Comparison of ENCODE assay signal across 17 cellular contexts in genomic region chr11:60717956-60718355, GRCh38. TPM values are rescaled to one million over a fixed set of nuclear protein-coding genes. Genes with fewer than 3 reads are reported as not detected.
DNase-seq lines count a peak whose midpoint lies in the region; ATAC-seq, FAIRE-seq and TF ChIP-seq lines count a peak whose summit lies in the region.
"Had no signal": no experiment of that assay in that cellular context is flagged by ENCODE, and none has a peak within 500 bp of the region (broad histone marks: within the 10 kb centered on the region; RNA-seq: fewer than 3 reads in every experiment).

No MANE protein-coding gene starts in this region.

- peak; percentile 18 for DNase-seq in GM12864 (ENCODE audit: low read depth)
- peak; percentile 16 for DNase-seq in HT1080 (ENCODE audit: low read depth)
- DNase-seq in colonic mucosa, result no peak
- no peak for DNase-seq in small intestine
- no peak for DNase-seq in cortex of kidney (lab: John Stamatoyannopoulos, UW)
- no peak for DNase-seq in RKO (ENCODE audit: low spot score)
- no peak for DNase-seq in Right ventricle myocardium superior
- DNase-seq: NCI-H1417, NCI-H1930, NCI-H510A, SIG-M5 had no signal

- TF ChIP-seq CTCF in GM12864 (IDR thresholded peaks at IDR 0.05; ENCODE audit: low read depth, low read length, missing control alignments) (no peak), colonic mucosa (IDR thresholded peaks at IDR 0.05) (no peak)

- H3K27me3 ChIP-seq in colonic mucosa, result peaks cover 5% of the 10 kb centered on the region
- peaks cover 0 to 3% of the 10 kb centered on the region in 2 donors for H3K27me3 ChIP-seq in small intestine (ENCODE audit: control insufficient read depth in 2 of 2, insufficient read depth in 2 of 2, low read length in 2 of 2)

- WGBS in small intestine, 3 donors, result 90 to 93% (median 92%) methylated on average over 5 of the region's 5 CpGs

- no peak overlapping the region for H3K9ac ChIP-seq in colonic mucosa (ENCODE audit: low read depth in 2 of 2, low read length in 2 of 2)

- intact Hi-C loops in colonic mucosa (cut with DNase I), result no loop called here
- intact Hi-C loops in Right ventricle myocardium superior (cut with DNase I), result no loop called here

- H3K9me3 ChIP-seq in colonic mucosa, result no peaks in the 10 kb centered on the region
- H3K9me3 ChIP-seq in small intestine (ENCODE audit: control insufficient read depth, low read depth), result no peaks in the 10 kb centered on the region

- peaks cover 2% of the 10 kb centered on the region for H3K4me1 ChIP-seq in colonic mucosa
- peaks cover 0 to 11% of the 10 kb centered on the region in 2 donors for H3K4me1 ChIP-seq in small intestine (ENCODE audit: control insufficient read depth in 2 of 2, insufficient read depth in 1 of 2, low read depth in 1 of 2, low read length in 1 of 2)

- FAIRE-seq in small intestine (lab: Jason Lieb, UNC), result no peak
- FAIRE-seq: H54, RCC 7860 had no signal

- H3K36me3 ChIP-seq in colonic mucosa, result no peaks in the 10 kb centered on the region
- H3K36me3 ChIP-seq in small intestine (ENCODE audit: control insufficient read depth in 2 of 2, insufficient read depth in 2 of 2, low read length in 2 of 2), result peaks cover 0 to 4% of the 10 kb centered on the region in 2 donors

- no peak overlapping the region for H3K4me3 ChIP-seq in GM12864 (ENCODE audit: low read depth, low read length)
- no peak overlapping the region for H3K4me3 ChIP-seq in colonic mucosa
- no peak overlapping the region for H3K4me3 ChIP-seq in small intestine (ENCODE audit: low read depth in 1 of 2, low read length in 2 of 2)

- no peak for ATAC-seq in Right ventricle myocardium superior (ENCODE audit: poor library complexity)
- ATAC-seq: CD8-positive, alpha-beta T cell had no signal

- H3K27ac ChIP-seq in colonic mucosa (peak overlapping the region; percentile 73), small intestine (ENCODE audit: low read depth in 1 of 2, low read length in 1 of 2) (peak overlapping the region; percentile 11 to 83)

RNA-seq across cellular contexts. Expression of gene MS4A18, which starts 6.6 kb away (rescaled TPM):
- not detected in 2 replicates for total RNA-seq in HT1080 (2014; rRNA removed; shearing (Covaris generic))
- polyA plus RNA-seq in HT1080 (2015; cell fraction: cytosol; rRNA removed), result not detected in 2 replicates
- not detected in 2 replicates for polyA plus RNA-seq in HT1080 (2015; cell fraction: nucleus; rRNA removed)
- total RNA-seq in colonic mucosa (not detected), Right ventricle myocardium superior (not detected)
- 1 to 10 TPM in 1 of 3 donors, under 1 TPM in 1, not detected in 1; 0.97 to 1.1 TPM for polyA plus RNA-seq in small intestine
- total RNA-seq: CD8-positive, alpha-beta T cell; LHCN-M2 had no signal
- polyA plus RNA-seq: AG04450, BJ had no signal

RNA-seq across cellular contexts. Expression of gene MS4A8, which starts 18.5 kb away (rescaled TPM):
- not detected in 2 replicates for total RNA-seq in HT1080 (2014; rRNA removed; shearing (Covaris generic))
- not detected in 2 replicates for polyA plus RNA-seq in HT1080 (2015; cell fraction: cytosol; rRNA removed)
- not detected in 2 replicates for polyA plus RNA-seq in HT1080 (2015; cell fraction: nucleus; rRNA removed)
- total RNA-seq in colonic mucosa (10 to 100 TPM in 1 of 2 donors, 1 to 10 TPM in 1; 6.3 to 24.0 TPM), Right ventricle myocardium superior (not detected)
- 100 to 1,000 TPM in 2 of 3 donors, 10 to 100 TPM in 1; 35.7 to 265 (median 225) TPM for polyA plus RNA-seq in small intestine
- total RNA-seq: CD8-positive, alpha-beta T cell; LHCN-M2 had no signal
- polyA plus RNA-seq: AG04450, BJ had no signal

RNA-seq across cellular contexts. Expression of gene MS4A15, which starts 38.7 kb away (rescaled TPM):
- not detected in 2 replicates for total RNA-seq in HT1080 (2014; rRNA removed; shearing (Covaris generic))
- polyA plus RNA-seq in HT1080 (2015; cell fraction: cytosol; rRNA removed), result 0.11 and 0.13 TPM in 2 replicates
- polyA plus RNA-seq in HT1080 (2015; cell fraction: nucleus; rRNA removed), result not detected in 2 replicates
- total RNA-seq in colonic mucosa (under 1 TPM in 1 of 2 donors, not detected in 1; 0.13 TPM), Right ventricle myocardium superior (not detected)
- polyA plus RNA-seq in small intestine, result 1 to 10 TPM in 2 of 3 donors, under 1 TPM in 1; 0.09 to 7.6 (median 5.1) TPM
- total RNA-seq: CD8-positive, alpha-beta T cell; LHCN-M2 had no signal
- polyA plus RNA-seq: AG04450, BJ had no signal

Comparison
In these comparisons a context has a peak if more than half of its experiments do, and no peak if none do; other contexts are left out.
1. DNase-seq: peak in GM12864 (single experiment) and HT1080 (single experiment); none in colonic mucosa (single experiment), small intestine (single experiment), cortex of kidney (single experiment), RKO (single experiment) and Right ventricle myocardium superior (single experiment).